ENCODE assay signal across 18 cellular contexts in genomic region chr19:51026554-51026831, GRCh38. TPM values are rescaled to one million over a fixed set of nuclear protein-coding genes. Genes with fewer than 3 reads are reported as not detected.
DNase-seq lines count a peak whose midpoint lies in the region; ATAC-seq, FAIRE-seq and TF ChIP-seq lines count a peak whose summit lies in the region.
"Had no signal": no experiment of that assay in that cellular context is flagged by ENCODE, and none has a peak within 500 bp of the region (broad histone marks: within the 10 kb centered on the region; RNA-seq: fewer than 3 reads in every experiment).

Gene KLK11, minus strand, starts transcription at chr19:51026616. Its CDS starts 985 bp downstream, at chr19:51025631.

- in situ Hi-C loops in GM23248 (cut with MboI): no loop called here

- CTCF ChIA-PET in activated naive CD4-positive, alpha-beta T cell treated with anti-CD3 and anti-CD28 coated beads, Interleukin-2, amount 10 ng/mL, durations not matched to agents 7 days and 5 days (lab: Charles Lee): no interaction called here

- peaks cover 45% of the 10 kb centered on the region for H3K27me3 Mint-ChIP-seq in activated naive CD4-positive, alpha-beta T cell treated with anti-CD3 and anti-CD28 coated beads, Interleukin-2, amount 10 ng/mL, durations not matched to agents 7 days and 5 days

- no peaks in the 10 kb centered on the region for H3K9me3 ChIP-seq in osteoblast (ENCODE audit: low read depth, low read length)
- no peaks in the 10 kb centered on the region for H3K9me3 ChIP-seq in GM23248 (ENCODE audit: low read depth)
- H3K9me3 ChIP-seq: BLaER1 treated with 17β-estradiol and CSF1 and Interleukin-3, amounts not matched to agents 10 nM and 100 nM had no signal

- H3K4me1 ChIP-seq in osteoblast (ENCODE audit: insufficient read depth, low read length) (no peaks in the 10 kb centered on the region), GM23248 (ENCODE audit: insufficient read depth) (no peaks in the 10 kb centered on the region)

- H3K36me3 ChIP-seq in bronchial epithelial cell (ENCODE audit: control insufficient read depth, insufficient read depth, low read length) (no peaks in the 10 kb centered on the region), osteoblast (ENCODE audit: insufficient read depth, low read length) (no peaks in the 10 kb centered on the region), GM23248 (ENCODE audit: low read depth) (no peaks in the 10 kb centered on the region)
- H3K36me3 ChIP-seq: BLaER1 treated with 17β-estradiol and CSF1 and Interleukin-3, amounts not matched to agents 10 nM and 100 nM had no signal

- no peak within 1 kb of the TSS for H3K4me3 Mint-ChIP-seq in activated naive CD4-positive, alpha-beta T cell treated with anti-CD3 and anti-CD28 coated beads, Interleukin-2, amount 10 ng/mL, durations not matched to agents 7 days and 5 days
- H3K4me3 Mint-ChIP-seq: activated T-cell treated with anti-CD3 and anti-CD28 coated beads, Interleukin-2, amount 50 U/mL, for 4 hours had no signal

- no peaks in the 10 kb centered on the region for H3F3A ChIP-seq in GM23248 (ENCODE audit: insufficient read depth)

- H2AFZ ChIP-seq in osteoblast (ENCODE audit: low read length) (no peak within 1 kb of the TSS), GM23248 (no peak within 1 kb of the TSS)

- H3K4me1 Mint-ChIP-seq in activated naive CD4-positive, alpha-beta T cell treated with anti-CD3 and anti-CD28 coated beads, Interleukin-2, amount 10 ng/mL, durations not matched to agents 7 days and 5 days: no peaks in the 10 kb centered on the region

- no peak within 1 kb of the TSS for H3K27ac Mint-ChIP-seq in activated naive CD4-positive, alpha-beta T cell treated with anti-CD3 and anti-CD28 coated beads, Interleukin-2, amount 10 ng/mL, durations not matched to agents 7 days and 5 days

- no peaks in the 10 kb centered on the region for H3K9me3 Mint-ChIP-seq in activated naive CD4-positive, alpha-beta T cell treated with anti-CD3 and anti-CD28 coated beads, Interleukin-2, amount 10 ng/mL, durations not matched to agents 7 days and 5 days
- H3K9me3 Mint-ChIP-seq: activated T-cell treated with anti-CD3 and anti-CD28 coated beads, Interleukin-2, amount 50 U/mL, for 4 hours had no signal

- H3K4me2 ChIP-seq in osteoblast (ENCODE audit: insufficient read depth, low read length) (no peak within 1 kb of the TSS), GM23248 (ENCODE audit: unreplicated experiment) (no peak within 1 kb of the TSS)
- H3K4me2 ChIP-seq: BLaER1 treated with 17β-estradiol and CSF1 and Interleukin-3, amounts not matched to agents 10 nM and 100 nM had no signal

- FAIRE-seq in bronchial epithelial cell (lab: Jason Lieb, UNC): no peak

- H4K20me1 ChIP-seq in osteoblast (ENCODE audit: insufficient read depth, low read length): no peaks in the 10 kb centered on the region
- H4K20me1 ChIP-seq in GM23248 (ENCODE audit: insufficient read depth): no peaks in the 10 kb centered on the region
- H4K20me1 ChIP-seq: BLaER1 treated with 17β-estradiol and CSF1 and Interleukin-3, amounts not matched to agents 10 nM and 100 nM had no signal

- no peak within 1 kb of the TSS for H3K9ac ChIP-seq in GM23248
- H3K9ac ChIP-seq: BLaER1 treated with 17β-estradiol and CSF1 and Interleukin-3, amounts not matched to agents 10 nM and 100 nM had no signal

- H3K36me3 Mint-ChIP-seq in activated naive CD4-positive, alpha-beta T cell treated with anti-CD3 and anti-CD28 coated beads, Interleukin-2, amount 10 ng/mL, durations not matched to agents 7 days and 5 days: no peaks in the 10 kb centered on the region

- H3K79me2 ChIP-seq in osteoblast (ENCODE audit: insufficient read depth, low read length) (no peaks in the 10 kb centered on the region), GM23248 (ENCODE audit: insufficient read depth) (no peaks in the 10 kb centered on the region)

- H3K27me3 ChIP-seq in bronchial epithelial cell (ENCODE audit: control insufficient read depth, insufficient read depth, low read length): peaks cover 2% of the 10 kb centered on the region
- H3K27me3 ChIP-seq in osteoblast (ENCODE audit: insufficient read depth, low read length): peaks cover 17% of the 10 kb centered on the region
- peaks cover 19% of the 10 kb centered on the region for H3K27me3 ChIP-seq in GM23248 (replicated peaks; ENCODE audit: insufficient read depth)

- DNase-seq in DMS153 (lab: John Stamatoyannopoulos, UW) (peak; percentile 48), NCI-H1436 treated with DMSO at 0.1 percent for 48 hours (lab: John Stamatoyannopoulos, UW) (peak; percentile 57), bronchial epithelial cell (ENCODE audit: low read depth) (no peak), osteoblast (ENCODE audit: insufficient read length, low spot score, missing footprints) (peak; percentile 74), activated gamma-delta T cell treated with Interleukin-2 at 50 U/mL for 16 hours (no peak), GM23248 (no peak)
- no peak for DNase-seq in activated naive CD4-positive, alpha-beta T cell treated with anti-CD3 and anti-CD28 coated beads, Interleukin-2, amount 10 ng/mL, durations not matched to agents 7 days and 5 days
- DNase-seq: activated CD4-positive, alpha-beta T cell treated with anti-CD3 and anti-CD28 coated beads for 1 hour; activated T-cell treated with anti-CD3 and anti-CD28 coated beads, Interleukin-2, amount 50 U/mL, for 4 hours; cortex of kidney; GF-D8; NCI-H1694 treated with DMSO at 0.1 percent for 48 hours; stimulated activated CD4-positive, alpha-beta T cell treated with anti-CD3 and anti-CD28 coated beads, Interleukin-4, amount 100 ng/mL, for 4 hours had no signal

- TF ChIP-seq CTCF in bronchial epithelial cell (IDR thresholded peaks at IDR 0.05; ENCODE audit: insufficient read depth, low read length, severe bottlenecking) (no peak), osteoblast (IDR thresholded peaks at IDR 0.05; ENCODE audit: extremely low read depth, low read depth, low read length) (no peak)

- H3K27ac ChIP-seq in osteoblast (ENCODE audit: low read depth, low read length) (no peak within 1 kb of the TSS), GM23248 (no peak within 1 kb of the TSS)
- H3K27ac ChIP-seq: BLaER1 treated with 17β-estradiol and CSF1 and Interleukin-3, amounts not matched to agents 10 nM and 100 nM had no signal

- ATAC-seq in HG02973 (IDR thresholded peaks at IDR 0.05; ENCODE audit: unreplicated experiment): no peak
- ATAC-seq: activated T-cell treated with anti-CD3 and anti-CD28 coated beads, Interleukin-2, amount 50 U/mL, for 4 hours had no signal

- 18 to 53% methylated on average over 3 to 11 of the region's 11 CpGs for WGBS in GM23248 (ENCODE audit: low coverage in 1 of 2, low lambda C conversion rate in 2 of 2, missing lambda C conversion rate in 2 of 2), 2 experiments

- peak within 1 kb of the TSS; percentile 27 for H3K4me3 ChIP-seq in bronchial epithelial cell (ENCODE audit: low read depth, low read length)
- H3K4me3 ChIP-seq in osteoblast (ENCODE audit: insufficient read depth, low read length): no peak within 1 kb of the TSS
- H3K4me3 ChIP-seq in GM23248: no peak within 1 kb of the TSS
- H3K4me3 ChIP-seq: BLaER1 treated with 17β-estradiol and CSF1 and Interleukin-3, amounts not matched to agents 10 nM and 100 nM had no signal

- H3K9me2 ChIP-seq in GM23248 (ENCODE audit: insufficient read depth): no peaks in the 10 kb centered on the region

RNA-seq across cellular contexts. Expression of gene KLK11, which starts in this region (rescaled TPM):
- total RNA-seq in bronchial epithelial cell: 1.6 and 52.0 TPM in 2 replicates
- not detected in 2 replicates for total RNA-seq in osteoblast
- total RNA-seq in GM23248 (2014; rRNA removed; shearing (Covaris generic)): not detected in 2 replicates
- not detected in 2 replicates for polyA plus RNA-seq in GM23248 (2016; fragmentation: Nextera tagmentation; extraction: Ambion mirVana)
- total RNA-seq: myocyte, OCI-LY7, renal cortical epithelial cell had no signal

Comparison
In these comparisons a context has a peak if more than half of its experiments do, and no peak if none do; other contexts are left out.
1. Peak in DNase-seq in osteoblast; RNA of the gene not detected or under 1 TPM.
2. DNase-seq: peak in DMS153 (single experiment) and NCI-H1436 treated with DMSO at 0.1 percent for 48 hours (single experiment); none in bronchial epithelial cell (single experiment), activated naive CD4-positive, alpha-beta T cell treated with anti-CD3 and anti-CD28 coated beads, Interleukin-2, amount 10 ng/mL, durations not matched to agents 7 days and 5 days (single experiment), activated gamma-delta T cell treated with Interleukin-2 at 50 U/mL for 16 hours (single experiment) and GM23248 (single experiment).